18 cellular contexts compared by ENCODE assay signal in genomic region chr17:72470338-72471133, GRCh38.
DNase-seq lines count a peak whose midpoint lies in the region; ATAC-seq and TF ChIP-seq lines count a peak whose summit lies in the region.
"Had no signal": no experiment of that assay in that cellular context is flagged by ENCODE, and none has a peak within 500 bp of the region (broad histone marks: within the 10 kb centered on the region; RNA-seq: fewer than 3 reads in every experiment).

No MANE protein-coding gene starts in this region.

- ATAC-seq in HG02610 (IDR thresholded peaks at IDR 0.05; ENCODE audit: unreplicated experiment) (peak; percentile 27), RWPE2 (ENCODE audit: low read depth) (no peak), GM19328 (IDR thresholded peaks at IDR 0.05; ENCODE audit: unreplicated experiment) (no peak), HG03521 (IDR thresholded peaks at IDR 0.05; ENCODE audit: unreplicated experiment) (no peak)
- ATAC-seq: PC-3, Right ventricle myocardium inferior had no signal

- H3K4me2 ChIP-seq in hepatocyte: no peak overlapping the region

- DNase-seq in RWPE2 (ENCODE audit: low spot score) (no peak), hepatocyte (ENCODE audit: low spot score) (no peak), spleen (peak; percentile 23), NOMO-1 treated with DMSO at 0.1 percent for 48 hours (lab: John Stamatoyannopoulos, UW; ENCODE audit: unreplicated experiment) (no peak)
- DNase-seq: DMS 273 treated with DMSO at 0.1 percent for 48 hours, GF-D8, GOT3, NCI-H1417 treated with DMSO at 0.1 percent for 48 hours, NCI-H1930, NCI-H2171, NCI-H446, PC-3 had no signal

- H3K4me3 ChIP-seq in RWPE2 (ENCODE audit: severe bottlenecking) (no peak overlapping the region), hepatocyte (no peak overlapping the region), spleen (no peak overlapping the region)

- H3K36me3 ChIP-seq in RWPE2 (ENCODE audit: low read depth) (peaks cover 8% of the 10 kb centered on the region), hepatocyte (replicated peaks; ENCODE audit: insufficient read depth, low read depth) (no peaks in the 10 kb centered on the region), spleen (no peaks in the 10 kb centered on the region)

- no peaks in the 10 kb centered on the region for H3K9me2 ChIP-seq in hepatocyte (replicated peaks; ENCODE audit: insufficient read depth)

- no peak overlapping the region for H2AFZ ChIP-seq in hepatocyte

- TF ChIP-seq CTCF in RWPE2 (IDR thresholded peaks at IDR 0.05; ENCODE audit: poor library complexity, severe bottlenecking): no peak
- TF ChIP-seq CTCF in hepatocyte (IDR thresholded peaks at IDR 0.05; ENCODE audit: poor library complexity): no peak
- TF ChIP-seq CTCF in spleen (IDR thresholded peaks at IDR 0.05 in 8 of 11, conservative IDR thresholded peaks at IDR 0.05 in 3 of 11): no peak

- TF ChIP-seq POLR2A in spleen (IDR thresholded peaks at IDR 0.05): no peak

- H3K9me3 ChIP-seq in RWPE2 (ENCODE audit: severe bottlenecking): no peaks in the 10 kb centered on the region
- no peaks in the 10 kb centered on the region for H3K9me3 ChIP-seq in hepatocyte (ENCODE audit: low read depth)
- peaks cover 0 to 18% (median 9%) of the 10 kb centered on the region in 8 donors for H3K9me3 ChIP-seq in spleen

- H3K4me1 ChIP-seq in RWPE2 (ENCODE audit: insufficient read depth, poor library complexity, severe bottlenecking): peaks cover 49% of the 10 kb centered on the region
- peaks cover 55% of the 10 kb centered on the region for H3K4me1 ChIP-seq in hepatocyte (ENCODE audit: insufficient read depth)
- H3K4me1 ChIP-seq in spleen: no peaks in the 10 kb centered on the region

- peaks cover 67% of the 10 kb centered on the region for H3K79me2 ChIP-seq in hepatocyte

- H3K27me3 ChIP-seq in RWPE2 (ENCODE audit: insufficient read depth, poor library complexity, severe bottlenecking) (no peaks in the 10 kb centered on the region), hepatocyte (no peaks in the 10 kb centered on the region), spleen (replicated peaks in 1 of 7) (peaks cover 0 to 33% (median 0%) of the 10 kb centered on the region in 7 donors)

- H3K27ac ChIP-seq in RWPE2 (ENCODE audit: poor library complexity, severe bottlenecking) (peak overlapping the region; percentile 98), hepatocyte (peak overlapping the region; percentile 21), spleen (no peak overlapping the region)
- H3K27ac ChIP-seq: C4-2B, HL-60 had no signal

- 67% methylated on average over 8 of the region's 8 CpGs for WGBS in hepatocyte (ENCODE audit: low lambda C conversion rate, missing lambda C conversion rate)
- 73 to 83% (median 78%) methylated on average over 8 of the region's 8 CpGs for WGBS in spleen, 5 donors

- no peaks in the 10 kb centered on the region for H4K20me1 ChIP-seq in hepatocyte (ENCODE audit: insufficient read depth, poor library complexity, severe bottlenecking)

- intact Hi-C loops in spleen (cut with DNase I; ENCODE audit: low total_unique reads): no loop called here

Comparison
In these comparisons a context has a peak if more than half of its experiments do, and no peak if none do; other contexts are left out.
1. H3K27ac ChIP-seq: peak in RWPE2 (single experiment) and hepatocyte (single experiment); none in spleen (0 of 8).